1 cellular context compared by ENCODE assay signal in genomic region chr1:22798083-22798482, GRCh38.
TF ChIP-seq lines count a peak whose summit lies in the region.

No MANE protein-coding gene starts in this region.

TF ChIP-seq in WTC11, 78 proteins besides CTCF, POLR2A, EP300 and RAD21:
- TF ChIP-seq ZNF138 (CRISPR knock-in tag; conservative IDR thresholded peaks at IDR 0.05) (no peak), SMAD4 (CRISPR knock-in tag; IDR thresholded peaks at IDR 0.05) (no peak), MXD4 (CRISPR knock-in tag; IDR thresholded peaks at IDR 0.05; ENCODE audit: borderline replicate concordance) (no peak), E2F5 (CRISPR knock-in tag; IDR thresholded peaks at IDR 0.05) (no peak), TCF7 (CRISPR knock-in tag; IDR thresholded peaks at IDR 0.05; ENCODE audit: low read depth) (no peak), ZNF423 (CRISPR knock-in tag; IDR thresholded peaks at IDR 0.05) (no peak), CBFB (CRISPR knock-in tag; IDR thresholded peaks at IDR 0.05; ENCODE audit: low read depth) (no peak), FOXK1 (CRISPR knock-in tag; IDR thresholded peaks at IDR 0.05) (no peak)
- TF ChIP-seq, protein P1, sequence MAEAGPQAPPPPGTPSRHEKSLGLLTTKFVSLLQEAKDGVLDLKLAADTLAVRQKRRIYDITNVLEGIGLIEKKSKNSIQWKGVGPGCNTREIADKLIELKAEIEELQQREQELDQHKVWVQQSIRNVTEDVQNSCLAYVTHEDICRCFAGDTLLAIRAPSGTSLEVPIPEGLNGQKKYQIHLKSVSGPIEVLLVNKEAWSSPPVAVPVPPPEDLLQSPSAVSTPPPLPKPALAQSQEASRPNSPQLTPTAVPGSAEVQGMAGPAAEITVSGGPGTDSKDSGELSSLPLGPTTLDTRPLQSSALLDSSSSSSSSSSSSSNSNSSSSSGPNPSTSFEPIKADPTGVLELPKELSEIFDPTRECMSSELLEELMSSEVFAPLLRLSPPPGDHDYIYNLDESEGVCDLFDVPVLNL (CRISPR knock-in tag; IDR thresholded peaks at IDR 0.05; ENCODE audit: borderline replicate concordance, low read depth), result no peak
- TF ChIP-seq, protein P2, sequence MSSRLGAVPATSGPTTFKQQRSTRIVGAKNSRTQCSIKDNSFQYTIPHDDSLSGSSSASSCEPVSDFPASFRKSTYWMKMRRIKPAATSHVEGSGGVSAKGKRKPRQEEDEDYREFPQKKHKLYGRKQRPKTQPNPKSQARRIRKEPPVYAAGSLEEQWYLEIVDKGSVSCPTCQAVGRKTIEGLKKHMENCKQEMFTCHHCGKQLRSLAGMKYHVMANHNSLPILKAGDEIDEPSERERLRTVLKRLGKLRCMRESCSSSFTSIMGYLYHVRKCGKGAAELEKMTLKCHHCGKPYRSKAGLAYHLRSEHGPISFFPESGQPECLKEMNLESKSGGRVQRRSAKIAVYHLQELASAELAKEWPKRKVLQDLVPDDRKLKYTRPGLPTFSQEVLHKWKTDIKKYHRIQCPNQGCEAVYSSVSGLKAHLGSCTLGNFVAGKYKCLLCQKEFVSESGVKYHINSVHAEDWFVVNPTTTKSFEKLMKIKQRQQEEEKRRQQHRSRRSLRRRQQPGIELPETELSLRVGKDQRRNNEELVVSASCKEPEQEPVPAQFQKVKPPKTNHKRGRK (CRISPR knock-in tag; IDR thresholded peaks at IDR 0.05; ENCODE audit: borderline replicate concordance), result no peak
- TF ChIP-seq, protein P3, sequence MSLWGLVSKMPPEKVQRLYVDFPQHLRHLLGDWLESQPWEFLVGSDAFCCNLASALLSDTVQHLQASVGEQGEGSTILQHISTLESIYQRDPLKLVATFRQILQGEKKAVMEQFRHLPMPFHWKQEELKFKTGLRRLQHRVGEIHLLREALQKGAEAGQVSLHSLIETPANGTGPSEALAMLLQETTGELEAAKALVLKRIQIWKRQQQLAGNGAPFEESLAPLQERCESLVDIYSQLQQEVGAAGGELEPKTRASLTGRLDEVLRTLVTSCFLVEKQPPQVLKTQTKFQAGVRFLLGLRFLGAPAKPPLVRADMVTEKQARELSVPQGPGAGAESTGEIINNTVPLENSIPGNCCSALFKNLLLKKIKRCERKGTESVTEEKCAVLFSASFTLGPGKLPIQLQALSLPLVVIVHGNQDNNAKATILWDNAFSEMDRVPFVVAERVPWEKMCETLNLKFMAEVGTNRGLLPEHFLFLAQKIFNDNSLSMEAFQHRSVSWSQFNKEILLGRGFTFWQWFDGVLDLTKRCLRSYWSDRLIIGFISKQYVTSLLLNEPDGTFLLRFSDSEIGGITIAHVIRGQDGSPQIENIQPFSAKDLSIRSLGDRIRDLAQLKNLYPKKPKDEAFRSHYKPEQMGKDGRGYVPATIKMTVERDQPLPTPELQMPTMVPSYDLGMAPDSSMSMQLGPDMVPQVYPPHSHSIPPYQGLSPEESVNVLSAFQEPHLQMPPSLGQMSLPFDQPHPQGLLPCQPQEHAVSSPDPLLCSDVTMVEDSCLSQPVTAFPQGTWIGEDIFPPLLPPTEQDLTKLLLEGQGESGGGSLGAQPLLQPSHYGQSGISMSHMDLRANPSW (CRISPR knock-in tag; conservative IDR thresholded peaks at IDR 0.05; ENCODE audit: low read depth), result no peak
TF ChIP-seq in WTC11: peak in this region for 0.
